ENCODE assay signal across 15 cellular contexts in genomic region chr6:149037026-149037734, GRCh38.
DNase-seq lines count a peak whose midpoint lies in the region; ATAC-seq lines count a peak whose summit lies in the region.
"Had no signal": no experiment of that assay in that cellular context is flagged by ENCODE, and none has a peak within 500 bp of the region (broad histone marks: within the 10 kb centered on the region; RNA-seq: fewer than 3 reads in every experiment).

No MANE protein-coding gene starts in this region.

- no peaks in the 10 kb centered on the region for H3K27me3 ChIP-seq in skeletal muscle tissue (ENCODE audit: control insufficient read depth in 3 of 3, insufficient read depth in 3 of 3, low read length in 3 of 3)
- H3K27me3 ChIP-seq: foreskin keratinocyte, pancreas had no signal

- H3K27ac ChIP-seq in skeletal muscle tissue (ENCODE audit: low read depth, low read length), result no peak overlapping the region
- H3K27ac ChIP-seq: 22Rv1, foreskin keratinocyte, pancreas had no signal

- no peak for ATAC-seq in HG03571 (IDR thresholded peaks at IDR 0.05; ENCODE audit: unreplicated experiment)
- ATAC-seq: foreskin keratinocyte, left ventricle myocardium superior, pancreas had no signal

- no peaks in the 10 kb centered on the region for H3K36me3 ChIP-seq in skeletal muscle tissue (ENCODE audit: control insufficient read depth in 3 of 3, insufficient read depth in 3 of 3, low read length in 3 of 3)
- H3K36me3 ChIP-seq: pancreas had no signal

- peak; percentile 61 for DNase-seq in DMS 273 (lab: John Stamatoyannopoulos, UW; ENCODE audit: unreplicated experiment)
- DNase-seq in DMS 273 treated with DMSO at 0.1 percent for 48 hours (lab: John Stamatoyannopoulos, UW), result no peak
- DNase-seq in astrocyte of the hippocampus (ENCODE audit: low read depth, low spot score), result peak; percentile 35
- DNase-seq in iris pigment epithelial cell (ENCODE audit: low read depth), result peak; percentile 62
- no peak for DNase-seq in NCI-H2196 (lab: John Stamatoyannopoulos, UW; ENCODE audit: unreplicated experiment)
- no peak for DNase-seq in NCI-H774 (lab: John Stamatoyannopoulos, UW)
- DNase-seq: foreskin keratinocyte, left ventricle myocardium superior, MM.1S, NCI-H526 treated with DMSO at 0.1 percent for 48 hours, SHP77 treated with DMSO at 0.1 percent for 48 hours had no signal

- peak overlapping the region; percentile 33 to 76 (median 59) for H3K9ac ChIP-seq in skeletal muscle tissue (ENCODE audit: low read depth in 1 of 3, low read length in 3 of 3)

- peak overlapping the region; percentile 47 to 55 (median 50) for H3K4me3 ChIP-seq in skeletal muscle tissue (ENCODE audit: low read length in 3 of 3)
- H3K4me3 ChIP-seq: pancreas had no signal

- H3K9me3 ChIP-seq in skeletal muscle tissue (ENCODE audit: control insufficient read depth in 3 of 3, low read length in 3 of 3), result no peaks in the 10 kb centered on the region
- H3K9me3 ChIP-seq: pancreas had no signal

- H3K4me1 ChIP-seq in skeletal muscle tissue (ENCODE audit: control insufficient read depth in 3 of 3, insufficient read depth in 3 of 3, low read length in 3 of 3), result peaks cover 2 to 4% (median 4%) of the 10 kb centered on the region in 3 donors
- H3K4me1 ChIP-seq: foreskin keratinocyte had no signal

Comparison
In these comparisons a context has a peak if more than half of its experiments do, and no peak if none do; other contexts are left out.
1. DNase-seq: peak in DMS 273 (single experiment), astrocyte of the hippocampus (single experiment) and iris pigment epithelial cell (single experiment); none in DMS 273 treated with DMSO at 0.1 percent for 48 hours (single experiment), NCI-H2196 (single experiment) and NCI-H774 (single experiment).